2 cellular contexts compared by ENCODE assay signal in genomic region chr12:7001921-7002591, GRCh38.
TF ChIP-seq lines count a peak whose summit lies in the region.

No MANE protein-coding gene starts in this region.

TF ChIP-seq in liver, 16 proteins besides CTCF, POLR2A, EP300 and RAD21:
- TF ChIP-seq GABPA (IDR thresholded peaks at IDR 0.05 in 1 of 2, conservative IDR thresholded peaks at IDR 0.05 in 1 of 2) (no peak), HNF4A (conservative IDR thresholded peaks at IDR 0.05) (peak; percentile 18 to 21)
- TF ChIP-seq, protein P1, sequence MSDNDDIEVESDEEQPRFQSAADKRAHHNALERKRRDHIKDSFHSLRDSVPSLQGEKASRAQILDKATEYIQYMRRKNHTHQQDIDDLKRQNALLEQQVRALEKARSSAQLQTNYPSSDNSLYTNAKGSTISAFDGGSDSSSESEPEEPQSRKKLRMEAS (IDR thresholded peaks at IDR 0.05) = no peak

TF ChIP-seq in HepG2, 621 proteins besides CTCF, POLR2A, EP300 and RAD21:
- TF ChIP-seq MYNN (CRISPR knock-in tag; IDR thresholded peaks at IDR 0.05; ENCODE audit: low read depth) = no peak
- no peak for TF ChIP-seq ZNF383 (CRISPR knock-in tag; IDR thresholded peaks at IDR 0.05; ENCODE audit: borderline replicate concordance)
- no peak for TF ChIP-seq ZSCAN29 (CRISPR knock-in tag; conservative IDR thresholded peaks at IDR 0.05)
- TF ChIP-seq GATAD1 (CRISPR knock-in tag; IDR thresholded peaks at IDR 0.05) = no peak
- no peak for TF ChIP-seq PAXIP1 (CRISPR knock-in tag; conservative IDR thresholded peaks at IDR 0.05)
- no peak for TF ChIP-seq ZNF790 (CRISPR knock-in tag; IDR thresholded peaks at IDR 0.05; ENCODE audit: borderline replicate concordance)
- TF ChIP-seq ZKSCAN1 (IDR thresholded peaks at IDR 0.05; ENCODE audit: low read length) = no peak
- TF ChIP-seq ZFP41 (CRISPR knock-in tag; IDR thresholded peaks at IDR 0.05; ENCODE audit: borderline replicate concordance) = no peak
- no peak for TF ChIP-seq ZNF687 (CRISPR knock-in tag; IDR thresholded peaks at IDR 0.05)
TF ChIP-seq in HepG2: peak in this region for 0.
